ENCODE assay signal across 8 cellular contexts in the genomic region with DNA sequence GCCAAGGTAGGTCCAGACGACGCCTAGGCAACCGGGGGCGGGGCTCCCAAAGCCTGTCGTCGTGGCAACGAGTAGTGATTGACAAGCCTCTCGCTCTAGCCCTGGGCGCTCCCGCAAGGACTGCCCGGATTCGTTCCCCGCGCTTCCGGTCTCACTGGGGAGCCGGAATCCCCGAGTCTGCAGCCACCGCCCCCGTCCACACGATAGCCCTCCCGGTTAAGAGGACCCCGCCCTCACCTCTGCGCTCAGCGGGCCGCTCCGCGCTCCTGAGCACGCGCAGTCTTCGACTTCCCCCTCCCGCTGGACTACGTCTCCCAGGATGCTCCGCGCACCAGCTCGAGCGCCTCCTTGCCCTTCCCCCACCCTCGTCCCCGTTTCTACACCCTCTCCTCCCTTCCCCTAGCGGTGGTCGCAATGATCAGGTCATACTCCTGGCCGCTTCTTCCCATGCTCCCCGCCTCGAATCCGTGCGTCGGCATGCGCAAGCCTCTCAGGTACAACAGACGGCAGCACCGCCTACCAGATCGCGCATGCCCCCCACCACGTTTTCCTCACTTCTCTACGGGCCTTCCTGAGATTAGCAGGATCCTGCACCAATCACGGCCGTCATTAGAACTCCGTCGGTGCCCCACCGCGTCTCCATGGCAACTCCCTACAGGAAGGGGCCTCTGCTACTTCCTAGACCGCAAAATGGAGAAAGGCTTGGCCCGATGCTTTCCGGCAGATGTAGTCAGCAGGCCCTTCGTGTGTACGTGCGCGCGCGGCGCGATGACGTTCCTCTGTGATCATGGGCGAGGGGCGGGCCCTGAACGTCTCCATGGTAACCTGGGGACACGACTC. TPM values are rescaled to one million over a fixed set of nuclear protein-coding genes. Genes with fewer than 3 reads are reported as not detected.
DNase-seq lines count a peak whose midpoint lies in the region; ATAC-seq, FAIRE-seq and TF ChIP-seq lines count a peak whose summit lies in the region.

TSS of gene MZF1 (minus strand) at position 518 of the 840 bp plus-strand sequence. CDS start 1,946 bp downstream, outside the sequence.

- POLR2A ChIA-PET in activated CD8-positive, alpha-beta T cell treated with anti-CD3 and anti-CD28 coated beads for 36 hours (lab: Charles Lee): interaction anchor here (0.9 to 3.8 kb wide), 4 partner anchors 11 to 27 kb away, joined by 3 to 29 read pairs (median 8); partner anchors contain the start of gene CHMP2A

- peak; percentile 97 for FAIRE-seq in endometrium (lab: Jason Lieb, UNC)

- CTCF ChIA-PET in activated CD8-positive, alpha-beta T cell treated with anti-CD3 and anti-CD28 coated beads for 36 hours (lab: Charles Lee): interaction anchor here (1.0 kb wide), 1 partner anchor 9 kb away, joined by 3 read pairs; no protein-coding TSS in a partner anchor

- no peaks in the 10 kb centered on the region for H3K27me3 Mint-ChIP-seq in activated CD8-positive, alpha-beta T cell treated with anti-CD3 and anti-CD28 coated beads for 36 hours

- peaks cover 18% of the 10 kb centered on the region for H3K36me3 Mint-ChIP-seq in activated CD8-positive, alpha-beta T cell treated with anti-CD3 and anti-CD28 coated beads for 36 hours (ENCODE audit: low read depth)

- H3K4me3 ChIP-seq in mucosa of descending colon: peak within 1 kb of the TSS; percentile 56

- H3K4me1 Mint-ChIP-seq in activated CD8-positive, alpha-beta T cell treated with anti-CD3 and anti-CD28 coated beads for 36 hours (ENCODE audit: low read depth): peaks cover 42% of the 10 kb centered on the region

- H3K4me3 Mint-ChIP-seq in activated CD8-positive, alpha-beta T cell treated with anti-CD3 and anti-CD28 coated beads for 36 hours: peak within 1 kb of the TSS; percentile 84

- DNase-seq in Ammon's horn (ENCODE audit: low spot score): peak; percentile 100
- peak; percentile 99 for DNase-seq in HPDE6-E6E7 (ENCODE audit: extremely low spot score)
- peak; percentile 100 for DNase-seq in activated CD8-positive, alpha-beta T cell treated with anti-CD3 and anti-CD28 coated beads for 36 hours
- peak; percentile 100 for DNase-seq in mucosa of descending colon
- DNase-seq in stimulated activated CD8-positive, alpha-beta memory T cell treated with anti-CD3 and anti-CD28 coated beads, Interleukin-4, amount 100 ng/mL, for 4 hours (ENCODE audit: low read depth in 2 of 2, low spot score in 1 of 2): peak; percentile 99 to 100
- DNase-seq in GOT3 (lab: John Stamatoyannopoulos, UW): no peak

- H3K9me3 ChIP-seq in mucosa of descending colon: no peaks in the 10 kb centered on the region

- intact Hi-C loops in activated CD8-positive, alpha-beta T cell treated with anti-CD3 and anti-CD28 coated beads for 36 hours (cut with micrococcal nuclease): no loop called here
- intact Hi-C loops in mucosa of descending colon (cut with DNase I, micrococcal nuclease): no loop called here

- peaks cover 17% of the 10 kb centered on the region for H3K4me1 ChIP-seq in mucosa of descending colon (ENCODE audit: low read depth)

- no peaks in the 10 kb centered on the region for H3K9me3 Mint-ChIP-seq in activated CD8-positive, alpha-beta T cell treated with anti-CD3 and anti-CD28 coated beads for 36 hours

- TF ChIP-seq CTCF in activated CD8-positive, alpha-beta T cell treated with anti-CD3 and anti-CD28 coated beads for 36 hours (IDR thresholded peaks at IDR 0.05): no peak
- TF ChIP-seq CTCF in mucosa of descending colon (IDR thresholded peaks at IDR 0.05): no peak

- no peaks in the 10 kb centered on the region for H3K36me3 ChIP-seq in mucosa of descending colon (ENCODE audit: low read depth)

- H3K27ac Mint-ChIP-seq in activated CD8-positive, alpha-beta T cell treated with anti-CD3 and anti-CD28 coated beads for 36 hours: peak within 1 kb of the TSS; percentile 100

- ATAC-seq in GM19452 (IDR thresholded peaks at IDR 0.05; ENCODE audit: unreplicated experiment) (peak; percentile 55), mucosa of descending colon (peak; percentile 81)
- peak; percentile 68 for ATAC-seq in activated CD8-positive, alpha-beta T cell treated with anti-CD3 and anti-CD28 coated beads for 36 hours

RNA-seq across cellular contexts. Expression of gene MZF1, which starts in this region (rescaled TPM):
- total RNA-seq in activated CD8-positive, alpha-beta T cell treated with anti-CD3 and anti-CD28 coated beads for 36 hours: 10 to 100 TPM; 12.1 to 13.4 TPM
- 10 to 100 TPM; 30.4 to 43.3 (median 36.1) TPM for total RNA-seq in mucosa of descending colon
